1 cellular context compared by ENCODE assay signal in genomic region chr3:67290424-67290823, GRCh38.
TF ChIP-seq lines count a peak whose summit lies in the region.

No MANE protein-coding gene starts in this region.

TF ChIP-seq in SK-N-SH treated with all-trans-retinoic acid at 6 μM for 48 hours, 23 proteins besides CTCF, POLR2A, EP300 and RAD21 (continued from another document):
- no peak for TF ChIP-seq PATZ1 (CRISPR knock-in tag; IDR thresholded peaks at IDR 0.05; ENCODE audit: borderline replicate concordance)
- no peak for TF ChIP-seq ZFP3 (CRISPR knock-in tag; IDR thresholded peaks at IDR 0.05)
